In the genomic region with DNA sequence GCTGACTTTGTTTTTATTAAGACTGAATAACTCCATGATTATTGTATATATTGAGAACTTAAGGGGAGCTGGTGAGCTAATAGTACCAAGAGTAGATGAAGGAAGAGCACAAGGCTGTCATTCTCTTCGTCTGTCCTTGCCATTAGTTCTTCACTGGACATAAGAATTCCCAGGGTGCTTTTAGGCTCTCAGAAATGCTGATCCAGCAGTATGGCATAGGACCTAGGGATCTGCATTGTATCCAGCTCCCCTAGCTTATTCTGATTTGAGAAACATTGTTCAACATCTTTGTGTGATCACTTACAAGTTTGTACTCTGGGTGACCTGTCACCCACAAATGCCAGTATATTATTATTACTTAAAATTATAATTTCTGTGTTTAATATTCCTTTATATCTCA, we compare ENCODE assay signal across 2 cellular contexts.
A peak's percentile ranks its signal among the peaks of the same experiment; 100 is the strongest.
TF ChIP-seq lines count a peak whose summit lies in the region.

No MANE protein-coding gene starts in this region.

TF ChIP-seq in HepG2, 621 proteins besides CTCF, POLR2A, EP300 and RAD21:
- TF ChIP-seq MAFF (IDR thresholded peaks at IDR 0.05; ENCODE audit: low read depth, low read length) (peak; percentile 82), RFX5 (IDR thresholded peaks at IDR 0.05; ENCODE audit: low read depth, low read length) (no peak), MAFK (conservative IDR thresholded peaks at IDR 0.05 in 1 of 2, IDR thresholded peaks at IDR 0.05 in 1 of 2; ENCODE audit: low read length in 2 of 2) (peak; percentile 85 to 90)

TF ChIP-seq in K562, 482 proteins besides CTCF, POLR2A, EP300 and RAD21:
- peak; percentile 57 for TF ChIP-seq MAFK (IDR thresholded peaks at IDR 0.05; ENCODE audit: low read length)
- TF ChIP-seq MAFG (tag; conservative IDR thresholded peaks at IDR 0.05): 0 out of 2 replicates have a peak, but pooled peaks have one; percentile 20
- no peak for TF ChIP-seq SMARCB1 (IDR thresholded peaks at IDR 0.05; ENCODE audit: insufficient read length, low read depth)
- peak; percentile 59 for TF ChIP-seq ZNF316 (IDR thresholded peaks at IDR 0.05)
- peak; percentile 64 for TF ChIP-seq C11orf30 (IDR thresholded peaks at IDR 0.05; ENCODE audit: low read depth)
- no peak for TF ChIP-seq KDM1A (IDR thresholded peaks at IDR 0.05)
- TF ChIP-seq ZNF347 (CRISPR knock-in tag; IDR thresholded peaks at IDR 0.05; ENCODE audit: low read depth): no peak
- TF ChIP-seq HNRNPL (IDR thresholded peaks at IDR 0.05; ENCODE audit: low read depth, low read length): no peak
- peak; percentile 59 for TF ChIP-seq MAFF (IDR thresholded peaks at IDR 0.05; ENCODE audit: low read length)
- TF ChIP-seq MECOM (CRISPR knock-in tag; IDR thresholded peaks at IDR 0.05): no peak
- TF ChIP-seq, protein P1, sequence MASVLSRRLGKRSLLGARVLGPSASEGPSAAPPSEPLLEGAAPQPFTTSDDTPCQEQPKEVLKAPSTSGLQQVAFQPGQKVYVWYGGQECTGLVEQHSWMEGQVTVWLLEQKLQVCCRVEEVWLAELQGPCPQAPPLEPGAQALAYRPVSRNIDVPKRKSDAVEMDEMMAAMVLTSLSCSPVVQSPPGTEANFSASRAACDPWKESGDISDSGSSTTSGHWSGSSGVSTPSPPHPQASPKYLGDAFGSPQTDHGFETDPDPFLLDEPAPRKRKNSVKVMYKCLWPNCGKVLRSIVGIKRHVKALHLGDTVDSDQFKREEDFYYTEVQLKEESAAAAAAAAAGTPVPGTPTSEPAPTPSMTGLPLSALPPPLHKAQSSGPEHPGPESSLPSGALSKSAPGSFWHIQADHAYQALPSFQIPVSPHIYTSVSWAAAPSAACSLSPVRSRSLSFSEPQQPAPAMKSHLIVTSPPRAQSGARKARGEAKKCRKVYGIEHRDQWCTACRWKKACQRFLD (CRISPR knock-in tag; IDR thresholded peaks at IDR 0.05): no peak
- TF ChIP-seq, protein P2, sequence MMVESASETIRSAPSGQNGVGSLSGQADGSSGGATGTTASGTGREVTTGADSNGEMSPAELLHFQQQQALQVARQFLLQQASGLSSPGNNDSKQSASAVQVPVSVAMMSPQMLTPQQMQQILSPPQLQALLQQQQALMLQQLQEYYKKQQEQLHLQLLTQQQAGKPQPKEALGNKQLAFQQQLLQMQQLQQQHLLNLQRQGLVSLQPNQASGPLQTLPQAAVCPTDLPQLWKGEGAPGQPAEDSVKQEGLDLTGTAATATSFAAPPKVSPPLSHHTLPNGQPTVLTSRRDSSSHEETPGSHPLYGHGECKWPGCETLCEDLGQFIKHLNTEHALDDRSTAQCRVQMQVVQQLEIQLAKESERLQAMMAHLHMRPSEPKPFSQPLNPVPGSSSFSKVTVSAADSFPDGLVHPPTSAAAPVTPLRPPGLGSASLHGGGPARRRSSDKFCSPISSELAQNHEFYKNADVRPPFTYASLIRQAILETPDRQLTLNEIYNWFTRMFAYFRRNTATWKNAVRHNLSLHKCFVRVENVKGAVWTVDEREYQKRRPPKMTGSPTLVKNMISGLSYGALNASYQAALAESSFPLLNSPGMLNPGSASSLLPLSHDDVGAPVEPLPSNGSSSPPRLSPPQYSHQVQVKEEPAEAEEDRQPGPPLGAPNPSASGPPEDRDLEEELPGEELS (CRISPR knock-in tag; IDR thresholded peaks at IDR 0.05; ENCODE audit: borderline replicate concordance): no peak
